Comparison of ENCODE assay signal across 9 cellular contexts in genomic region chr1:37890378-37891014, GRCh38. TPM values are rescaled to one million over a fixed set of nuclear protein-coding genes. Genes with fewer than 3 reads are reported as not detected.
DNase-seq lines count a peak whose midpoint lies in the region; ATAC-seq, FAIRE-seq and TF ChIP-seq lines count a peak whose summit lies in the region.
"Had no signal": no experiment of that assay in that cellular context is flagged by ENCODE, and none has a peak within 500 bp of the region (broad histone marks: within the 10 kb centered on the region; RNA-seq: fewer than 3 reads in every experiment).

No MANE protein-coding gene starts in this region.

- intact Hi-C loops in gastrocnemius medialis (cut with DNase I; ENCODE audit: low total_unique reads): loop anchor here (5.0 kb wide), 2 partner anchors 87 to 102 kb away; partner anchors contain the start of gene SF3A3

- H3K27me3 ChIP-seq in gastrocnemius medialis: no peaks in the 10 kb centered on the region
- H3K27me3 ChIP-seq: BLaER1 had no signal

- peaks cover 31% of the 10 kb centered on the region for H3K36me3 Mint-ChIP-seq in activated naive CD4-positive, alpha-beta T cell treated with anti-CD3 and anti-CD28 coated beads, Interleukin-2, amount 10 ng/mL, durations not matched to agents 7 days and 5 days

- no peaks in the 10 kb centered on the region for H3K9me3 Mint-ChIP-seq in activated naive CD4-positive, alpha-beta T cell treated with anti-CD3 and anti-CD28 coated beads, Interleukin-2, amount 10 ng/mL, durations not matched to agents 7 days and 5 days

- peak; percentile 53 to 70 for ATAC-seq in gastrocnemius medialis

- CTCF ChIA-PET in activated naive CD4-positive, alpha-beta T cell treated with anti-CD3 and anti-CD28 coated beads, Interleukin-2, amount 10 ng/mL, durations not matched to agents 7 days and 5 days (lab: Charles Lee): interaction anchor here (0.6 to 1.0 kb wide), 3 partner anchors 40 to 695 kb away, joined by 3 to 5 read pairs (median 3); no protein-coding TSS in a partner anchor

- no peak overlapping the region for H3K27ac Mint-ChIP-seq in activated naive CD4-positive, alpha-beta T cell treated with anti-CD3 and anti-CD28 coated beads, Interleukin-2, amount 10 ng/mL, durations not matched to agents 7 days and 5 days

- H3K27me3 Mint-ChIP-seq in activated naive CD4-positive, alpha-beta T cell treated with anti-CD3 and anti-CD28 coated beads, Interleukin-2, amount 10 ng/mL, durations not matched to agents 7 days and 5 days: no peaks in the 10 kb centered on the region

- no peak for TF ChIP-seq POLR2A in gastrocnemius medialis (IDR thresholded peaks at IDR 0.05)

- no peak overlapping the region for H3K4me3 Mint-ChIP-seq in activated naive CD4-positive, alpha-beta T cell treated with anti-CD3 and anti-CD28 coated beads, Interleukin-2, amount 10 ng/mL, durations not matched to agents 7 days and 5 days

- peaks cover 4% of the 10 kb centered on the region for H3K4me1 Mint-ChIP-seq in activated naive CD4-positive, alpha-beta T cell treated with anti-CD3 and anti-CD28 coated beads, Interleukin-2, amount 10 ng/mL, durations not matched to agents 7 days and 5 days

- peak; percentile 35 for DNase-seq in DMS79 treated with DMSO at 0.1 percent for 48 hours (lab: John Stamatoyannopoulos, UW)
- DNase-seq in DMS79 (lab: John Stamatoyannopoulos, UW): no peak
- DNase-seq in NCI-H1048 (lab: John Stamatoyannopoulos, UW): peak; percentile 0
- peak; percentile 34 for DNase-seq in SW480 (ENCODE audit: low spot score)
- DNase-seq in frontal cortex (ENCODE audit: low spot score in 2 of 2): peak in 1 of 2 donors; percentile 37
- DNase-seq in gastrocnemius medialis: no peak
- no peak for DNase-seq in activated naive CD4-positive, alpha-beta T cell treated with anti-CD3 and anti-CD28 coated beads, Interleukin-2, amount 10 ng/mL, durations not matched to agents 7 days and 5 days
- DNase-seq in GOT3 (lab: John Stamatoyannopoulos, UW): no peak

- H3K36me3 ChIP-seq in gastrocnemius medialis: peaks cover 2 to 48% of the 10 kb centered on the region in 2 donors

- H3K4me3 ChIP-seq in gastrocnemius medialis: no peak overlapping the region
- H3K4me3 ChIP-seq: BLaER1 had no signal

- H3K27ac ChIP-seq in gastrocnemius medialis: peak overlapping the region in 2 of 4 donors; percentile 6 to 35
- H3K27ac ChIP-seq: BLaER1 had no signal

- in situ Hi-C loops in gastrocnemius medialis (cut with MboI; ENCODE audit: low sequenced_read_pairs in 4 of 4): no loop called here

- TF ChIP-seq CTCF in gastrocnemius medialis (IDR thresholded peaks at IDR 0.05 in 4 of 5, conservative IDR thresholded peaks at IDR 0.05 in 1 of 5): peak; percentile 43 to 60 (median 47)

- peak; percentile 64 for FAIRE-seq in frontal cortex (lab: Jason Lieb, UNC)

- peaks cover 0 to 4% of the 10 kb centered on the region in 2 donors for H3K4me1 ChIP-seq in gastrocnemius medialis
- H3K4me1 ChIP-seq: BLaER1 had no signal

- H3K9me3 ChIP-seq in gastrocnemius medialis: no peaks in the 10 kb centered on the region
- H3K9me3 ChIP-seq: BLaER1 had no signal

RNA-seq across cellular contexts. Expression of gene MTF1, which starts 31.1 kb away (rescaled TPM):
- total RNA-seq in frontal cortex (2.0 TPM), gastrocnemius medialis (1 to 10 TPM; 4.0 to 9.4 (median 6.4) TPM)

RNA-seq across cellular contexts. Expression of gene INPP5B, which starts 56.4 kb away (rescaled TPM):
- total RNA-seq in frontal cortex (13.9 TPM), gastrocnemius medialis (10 to 100 TPM in 2 of 4 donors, 1 to 10 TPM in 2; 6.8 to 13.4 (median 10.1) TPM)

Comparison
In these comparisons a context has a peak if more than half of its experiments do, and no peak if none do; other contexts are left out.
1. DNase-seq: peak in DMS79 treated with DMSO at 0.1 percent for 48 hours (single experiment), NCI-H1048 (single experiment) and SW480 (single experiment); none in DMS79 (single experiment), gastrocnemius medialis (0 of 2), activated naive CD4-positive, alpha-beta T cell treated with anti-CD3 and anti-CD28 coated beads, Interleukin-2, amount 10 ng/mL, durations not matched to agents 7 days and 5 days (single experiment) and GOT3 (single experiment).